In the genomic region with DNA sequence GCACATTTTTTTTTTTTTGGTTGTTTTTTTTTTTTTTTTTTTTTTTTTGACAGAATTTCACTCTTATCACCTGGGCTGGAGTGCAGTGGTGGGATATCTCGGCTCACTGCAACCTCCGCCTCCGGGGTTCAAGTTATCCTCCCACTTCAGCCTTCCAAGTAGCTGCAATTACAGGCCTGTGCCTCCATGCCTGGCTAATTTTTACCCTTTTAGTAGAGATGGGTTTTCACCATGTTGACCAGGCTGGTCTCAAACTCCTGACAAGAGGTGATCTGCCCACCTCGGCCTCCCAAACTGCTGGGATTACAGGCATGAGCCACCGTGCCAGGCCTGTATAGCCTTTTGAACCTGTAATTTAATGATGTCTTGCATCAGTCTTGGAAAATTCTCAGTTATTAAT, we compare ENCODE assay signal across 1 cellular context.
TF ChIP-seq lines count a peak whose summit lies in the region.

No MANE protein-coding gene starts in this region.

TF ChIP-seq in K562, 482 proteins besides CTCF, POLR2A, EP300 and RAD21 (continued from another document):
- TF ChIP-seq, protein P1, sequence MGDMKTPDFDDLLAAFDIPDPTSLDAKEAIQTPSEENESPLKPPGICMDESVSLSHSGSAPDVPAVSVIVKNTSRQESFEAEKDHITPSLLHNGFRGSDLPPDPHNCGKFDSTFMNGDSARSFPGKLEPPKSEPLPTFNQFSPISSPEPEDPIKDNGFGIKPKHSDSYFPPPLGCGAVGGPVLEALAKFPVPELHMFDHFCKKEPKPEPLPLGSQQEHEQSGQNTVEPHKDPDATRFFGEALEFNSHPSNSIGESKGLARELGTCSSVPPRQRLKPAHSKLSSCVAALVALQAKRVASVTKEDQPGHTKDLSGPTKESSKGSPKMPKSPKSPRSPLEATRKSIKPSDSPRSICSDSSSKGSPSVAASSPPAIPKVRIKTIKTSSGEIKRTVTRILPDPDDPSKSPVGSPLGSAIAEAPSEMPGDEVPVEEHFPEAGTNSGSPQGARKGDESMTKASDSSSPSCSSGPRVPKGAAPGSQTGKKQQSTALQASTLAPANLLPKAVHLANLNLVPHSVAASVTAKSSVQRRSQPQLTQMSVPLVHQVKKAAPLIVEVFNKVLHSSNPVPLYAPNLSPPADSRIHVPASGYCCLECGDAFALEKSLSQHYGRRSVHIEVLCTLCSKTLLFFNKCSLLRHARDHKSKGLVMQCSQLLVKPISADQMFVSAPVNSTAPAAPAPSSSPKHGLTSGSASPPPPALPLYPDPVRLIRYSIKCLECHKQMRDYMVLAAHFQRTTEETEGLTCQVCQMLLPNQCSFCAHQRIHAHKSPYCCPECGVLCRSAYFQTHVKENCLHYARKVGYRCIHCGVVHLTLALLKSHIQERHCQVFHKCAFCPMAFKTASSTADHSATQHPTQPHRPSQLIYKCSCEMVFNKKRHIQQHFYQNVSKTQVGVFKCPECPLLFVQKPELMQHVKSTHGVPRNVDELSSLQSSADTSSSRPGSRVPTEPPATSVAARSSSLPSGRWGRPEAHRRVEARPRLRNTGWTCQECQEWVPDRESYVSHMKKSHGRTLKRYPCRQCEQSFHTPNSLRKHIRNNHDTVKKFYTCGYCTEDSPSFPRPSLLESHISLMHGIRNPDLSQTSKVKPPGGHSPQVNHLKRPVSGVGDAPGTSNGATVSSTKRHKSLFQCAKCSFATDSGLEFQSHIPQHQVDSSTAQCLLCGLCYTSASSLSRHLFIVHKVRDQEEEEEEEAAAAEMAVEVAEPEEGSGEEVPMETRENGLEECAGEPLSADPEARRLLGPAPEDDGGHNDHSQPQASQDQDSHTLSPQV (IDR thresholded peaks at IDR 0.05) = peak; percentile 94
- TF ChIP-seq SMARCC2 (IDR thresholded peaks at IDR 0.05; ENCODE audit: low read depth) (peak; percentile 22; the same call in 1 of the 2 replicates), TEAD4 (IDR thresholded peaks at IDR 0.05; ENCODE audit: low read length) (peak; percentile 73), TEAD4 (CRISPR knock-in tag; IDR thresholded peaks at IDR 0.05; ENCODE audit: borderline replicate concordance) (no peak), MAZ (CRISPR knock-in tag; conservative IDR thresholded peaks at IDR 0.05 in 1 of 2, IDR thresholded peaks at IDR 0.05 in 1 of 2) (peak in 1 of 2 experiments; percentile 51; a peak in 1 of 4 replicates), NCOA1 (IDR thresholded peaks at IDR 0.05; ENCODE audit: low read depth) (peak; percentile 16; the same call in 1 of the 2 replicates), BRD9 (IDR thresholded peaks at IDR 0.05; ENCODE audit: low read depth, partially characterized antibody) (peak; percentile 82)
- TF ChIP-seq, protein P2, sequence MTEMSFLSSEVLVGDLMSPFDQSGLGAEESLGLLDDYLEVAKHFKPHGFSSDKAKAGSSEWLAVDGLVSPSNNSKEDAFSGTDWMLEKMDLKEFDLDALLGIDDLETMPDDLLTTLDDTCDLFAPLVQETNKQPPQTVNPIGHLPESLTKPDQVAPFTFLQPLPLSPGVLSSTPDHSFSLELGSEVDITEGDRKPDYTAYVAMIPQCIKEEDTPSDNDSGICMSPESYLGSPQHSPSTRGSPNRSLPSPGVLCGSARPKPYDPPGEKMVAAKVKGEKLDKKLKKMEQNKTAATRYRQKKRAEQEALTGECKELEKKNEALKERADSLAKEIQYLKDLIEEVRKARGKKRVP (CRISPR knock-in tag; IDR thresholded peaks at IDR 0.05) = 0 out of 2 replicates have a peak, but pooled peaks have one; percentile 40
